In genomic region chr9:34825780-34826179, GRCh38 we compare ENCODE assay signal across 7 cellular contexts.
"Had no signal": no experiment of that assay in that cellular context is flagged by ENCODE, and none has a peak within 500 bp of the region (broad histone marks: within the 10 kb centered on the region; RNA-seq: fewer than 3 reads in every experiment).

No MANE protein-coding gene starts in this region.

- H3K27ac ChIP-seq: HL-60 had no signal

- H3K4me3 ChIP-seq: GM23338, K562 had no signal

- H3K4me1 Mint-ChIP-seq: GM23338, H9 had no signal

- H3K4me3 Mint-ChIP-seq: GM23338, H9 had no signal

- DNase-seq: H9, HCEC 1CT, IMR-90, KG1 had no signal

- ATAC-seq: GM23338, K562 had no signal

- H3K27ac Mint-ChIP-seq: GM23338, H9 had no signal
